In genomic region chr12:11812558-11813421, GRCh38 we compare ENCODE assay signal across 7 cellular contexts.
DNase-seq lines count a peak whose midpoint lies in the region; ATAC-seq and TF ChIP-seq lines count a peak whose summit lies in the region.

No MANE protein-coding gene starts in this region.

- no peak overlapping the region for H2BK5ac ChIP-seq in H9 (ENCODE audit: insufficient read length, low read length)

- H3K27ac ChIP-seq in H9 (ENCODE audit: insufficient read length, low read depth, low read length) = no peak overlapping the region
- peak overlapping the region in 4 of 5 donors; percentile 69 to 92 (median 84) for H3K27ac ChIP-seq in adrenal gland
- peak overlapping the region; percentile 77 for H3K27ac ChIP-seq in smooth muscle cell (ENCODE audit: low read depth)

- peaks cover 27% of the 10 kb centered on the region for H3F3A ChIP-seq in smooth muscle cell (ENCODE audit: low read depth)

- peaks cover 0 to 3% (median 0%) of the 10 kb centered on the region in 3 experiments; a peak in 2 of 7 replicates for H3K36me3 Mint-ChIP-seq in H9 (ENCODE audit: insufficient read depth in 1 of 3, low read depth in 3 of 3)

- no peaks in the 10 kb centered on the region for H3K79me1 ChIP-seq in H9 (ENCODE audit: insufficient read depth, low read depth, low read length, poor library complexity, severe bottlenecking)

- peak; percentile 74 for ATAC-seq in GM18498 (IDR thresholded peaks at IDR 0.05; ENCODE audit: unreplicated experiment)
- no peak for ATAC-seq in GM18873 (IDR thresholded peaks at IDR 0.05; ENCODE audit: low FRiP score, unreplicated experiment)

- no peak overlapping the region for H3K56ac ChIP-seq in H9 (ENCODE audit: insufficient read length, low read depth, low read length)

- no peak overlapping the region for H4K8ac ChIP-seq in H9 (replicated peaks; ENCODE audit: insufficient read length, low read depth, low read length)

- TF ChIP-seq POLR2A in adrenal gland (IDR thresholded peaks at IDR 0.05) = no peak

- H4K5ac ChIP-seq in H9 (ENCODE audit: insufficient read length, low read depth, low read length) = no peak overlapping the region

- intact Hi-C loops in adrenal gland (cut with DNase I) = no loop called here

- H3K4me3 ChIP-seq in adrenal gland (peak overlapping the region in 1 of 4 donors; percentile 35), smooth muscle cell (peak overlapping the region; percentile 24)

- no peak overlapping the region for H3K9ac ChIP-seq in H9 (ENCODE audit: extremely low read depth, insufficient read length, low read length)
- H3K9ac ChIP-seq in smooth muscle cell (ENCODE audit: low read depth) = peak overlapping the region; percentile 29

- H3K27me3 Mint-ChIP-seq in H9 (ENCODE audit: low read depth) = no peaks in the 10 kb centered on the region

- no peak overlapping the region for H2AFZ ChIP-seq in H9 (ENCODE audit: low read length)
- no peak overlapping the region for H2AFZ ChIP-seq in smooth muscle cell (ENCODE audit: low read depth)

- WGBS in H9 (ENCODE audit: extremely low coverage, insufficient read length, low lambda C conversion rate) = no CpG with 5 or more reads among the region's 17 CpGs
- 12 to 23% (median 13%) methylated on average over 10 to 17 of the region's 17 CpGs for WGBS in adrenal gland, 4 donors
- WGBS in smooth muscle cell (ENCODE audit: low lambda C conversion rate) = 11% methylated on average over 17 of the region's 17 CpGs

- H2BK12ac ChIP-seq in H9 (ENCODE audit: insufficient read length, low read depth, low read length) = no peak overlapping the region

- H3K18ac ChIP-seq in H9 (ENCODE audit: insufficient read length, low read depth, low read length) = peak overlapping the region; percentile 37

- H2AK5ac ChIP-seq in H9 (ENCODE audit: insufficient read length, low read length) = no peak overlapping the region

- no peak overlapping the region for H3K4ac ChIP-seq in H9 (ENCODE audit: low read depth, low read length)

- H2BK120ac ChIP-seq in H9 (ENCODE audit: low read depth, low read length, poor library complexity, severe bottlenecking) = no peak overlapping the region

- TF ChIP-seq CTCF in H9 (conservative IDR thresholded peaks at IDR 0.05) (peak; percentile 45), adrenal gland (IDR thresholded peaks at IDR 0.05) (peak; percentile 5 to 38 (median 20)), smooth muscle cell (IDR thresholded peaks at IDR 0.05; ENCODE audit: borderline replicate concordance, insufficient read depth, poor library complexity, severe bottlenecking) (no peak)

- H3K27ac Mint-ChIP-seq in H9 = peak overlapping the region; percentile 92 to 95 (median 94)

- no peaks in the 10 kb centered on the region for H3K9me3 ChIP-seq in H9 (ENCODE audit: control insufficient read depth, low read depth, low read length)
- H3K9me3 ChIP-seq in adrenal gland (replicated peaks in 1 of 3) = no peaks in the 10 kb centered on the region
- no peaks in the 10 kb centered on the region for H3K9me3 ChIP-seq in smooth muscle cell (replicated peaks; ENCODE audit: low read depth)

- no peaks in the 10 kb centered on the region; a peak in 1 of 5 replicates for H3K9me3 Mint-ChIP-seq in H9

- H3K4me1 ChIP-seq in H9 (ENCODE audit: insufficient read depth, low read length) (peaks cover 16% of the 10 kb centered on the region), adrenal gland (replicated peaks in 1 of 2) (peaks cover 23 to 55% of the 10 kb centered on the region in 2 donors), smooth muscle cell (ENCODE audit: low read depth) (peaks cover 43% of the 10 kb centered on the region)

- H3K14ac ChIP-seq in H9 (ENCODE audit: insufficient read depth, low read length) = peak overlapping the region; percentile 14; the same call in 1 of the 2 replicates

- H4K20me1 ChIP-seq in H9 (ENCODE audit: control insufficient read depth, insufficient read depth, insufficient read length) (no peaks in the 10 kb centered on the region), smooth muscle cell (ENCODE audit: low read depth) (peaks cover 6% of the 10 kb centered on the region)

- peak; percentile 72 for DNase-seq in H9
- DNase-seq in NCI-H2081 treated with DMSO at 0.1 percent for 48 hours (lab: John Stamatoyannopoulos, UW) = peak; percentile 60
- peak in 2 of 7 donors; percentile 49 to 57 for DNase-seq in adrenal gland
- peak; percentile 67 for DNase-seq in inferior parietal cortex (ENCODE audit: extremely low spot score)
- DNase-seq in smooth muscle cell (lab: John Stamatoyannopoulos, UW; ENCODE audit: unreplicated experiment) = no peak

- no peak overlapping the region for H4K91ac ChIP-seq in H9 (ENCODE audit: insufficient read length, low read depth, low read length)

- H3K79me2 ChIP-seq in H9 (ENCODE audit: insufficient read depth, low read length) (no peaks in the 10 kb centered on the region), smooth muscle cell (ENCODE audit: low read depth) (peaks cover 35% of the 10 kb centered on the region)

- H2BK15ac ChIP-seq in H9 (ENCODE audit: low read depth, low read length) = no peak overlapping the region

- no peaks in the 10 kb centered on the region for H3K23me2 ChIP-seq in H9 (ENCODE audit: insufficient read length, low read depth, low read length, poor library complexity, severe bottlenecking)

- H3K4me1 Mint-ChIP-seq in H9 = peaks cover 49 to 50% of the 10 kb centered on the region in 2 experiments

- H3K27me3 ChIP-seq in H9 (ENCODE audit: insufficient read depth, low read length) (no peaks in the 10 kb centered on the region), adrenal gland (no peaks in the 10 kb centered on the region), smooth muscle cell (ENCODE audit: low read depth) (no peaks in the 10 kb centered on the region)

- H3K36me3 ChIP-seq in adrenal gland (replicated peaks in 1 of 2) (no peaks in the 10 kb centered on the region), smooth muscle cell (ENCODE audit: low read depth) (no peaks in the 10 kb centered on the region)

- H2BK20ac ChIP-seq in H9 (ENCODE audit: low read depth, low read length, poor library complexity, severe bottlenecking) = no peak overlapping the region

- H3K4me3 Mint-ChIP-seq in H9 = peak overlapping the region; percentile 23 to 71; a peak in 4 of 5 replicates

- no peak overlapping the region for H3T11ph ChIP-seq in H9 (ENCODE audit: low read length)

- H3K4me2 ChIP-seq in H9 (ENCODE audit: insufficient read depth, insufficient read length, low read length) = peak overlapping the region; percentile 18
- H3K4me2 ChIP-seq in smooth muscle cell = peak overlapping the region; percentile 84

- H3K23ac ChIP-seq in H9 (ENCODE audit: insufficient read length, low read depth, low read length) = no peak overlapping the region
